Comparison of ENCODE assay signal across 20 cellular contexts in genomic region chr10:124239134-124239533, GRCh38.
DNase-seq lines count a peak whose midpoint lies in the region; ATAC-seq and TF ChIP-seq lines count a peak whose summit lies in the region.
"Had no signal": no experiment of that assay in that cellular context is flagged by ENCODE, and none has a peak within 500 bp of the region (broad histone marks: within the 10 kb centered on the region; RNA-seq: fewer than 3 reads in every experiment).

No MANE protein-coding gene starts in this region.

- H3K9me3 ChIP-seq in DND-41 (ENCODE audit: insufficient read depth, low read length, severe bottlenecking) (no peaks in the 10 kb centered on the region), lower lobe of right lung (no peaks in the 10 kb centered on the region)

- TF ChIP-seq CTCF in DND-41 (IDR thresholded peaks at IDR 0.05; ENCODE audit: borderline replicate concordance, extremely low read depth, low read length, poor library complexity, severe bottlenecking) (no peak), lower lobe of right lung (IDR thresholded peaks at IDR 0.05) (no peak)

- no peak overlapping the region for H3K27ac Mint-ChIP-seq in immature natural killer cell
- H3K27ac Mint-ChIP-seq: CD4-positive, alpha-beta T cell; H9 had no signal

- H3K27ac ChIP-seq in DND-41 (ENCODE audit: low read length) (no peak overlapping the region), lower lobe of right lung (no peak overlapping the region)
- H3K27ac ChIP-seq: RWPE1 had no signal

- TF ChIP-seq RAD21 in Ishikawa (IDR thresholded peaks at IDR 0.05; ENCODE audit: low read depth), result no peak

- TF ChIP-seq EP300 in Ishikawa (IDR thresholded peaks at IDR 0.05; ENCODE audit: borderline replicate concordance), result no peak

- H3K4me1 ChIP-seq in DND-41 (ENCODE audit: insufficient read depth, low read length) (no peaks in the 10 kb centered on the region), lower lobe of right lung (no peaks in the 10 kb centered on the region)

- no peak overlapping the region for H3K9ac ChIP-seq in DND-41 (ENCODE audit: low read depth, low read length)
- H3K9ac ChIP-seq: BLaER1 treated with 17β-estradiol and CSF1 and Interleukin-3, amounts not matched to agents 10 nM and 100 nM had no signal

- no peaks in the 10 kb centered on the region for H3K36me3 Mint-ChIP-seq in immature natural killer cell
- H3K36me3 Mint-ChIP-seq: IgD-negative memory B cell had no signal

- ATAC-seq in DND-41 (ENCODE audit: insufficient read depth, low read depth), result peak; percentile 44; the same call in 1 of the 3 replicates
- ATAC-seq in lower lobe of right lung, result no peak

- H3K4me1 Mint-ChIP-seq in immature natural killer cell, result no peaks in the 10 kb centered on the region

- H3K36me3 ChIP-seq in DND-41 (ENCODE audit: insufficient read depth, low read length) (no peaks in the 10 kb centered on the region), lower lobe of right lung (no peaks in the 10 kb centered on the region)
- H3K36me3 ChIP-seq: BLaER1 treated with 17β-estradiol and CSF1 and Interleukin-3, amounts not matched to agents 10 nM and 100 nM had no signal

- H3K9me3 Mint-ChIP-seq in immature natural killer cell, result peaks cover 0 to 2% (median 0%) of the 10 kb centered on the region in 6 donors
- H3K9me3 Mint-ChIP-seq: CD4-positive, alpha-beta T cell had no signal

- H3K4me3 Mint-ChIP-seq in immature natural killer cell, result no peak overlapping the region
- H3K4me3 Mint-ChIP-seq: CD4-positive, alpha-beta T cell; H9 had no signal

- H3K27me3 ChIP-seq in DND-41 (ENCODE audit: insufficient read depth, low read length, poor library complexity) (no peaks in the 10 kb centered on the region), lower lobe of right lung (ENCODE audit: low read depth) (no peaks in the 10 kb centered on the region)
- H3K27me3 ChIP-seq: BLaER1 treated with 17β-estradiol and CSF1 and Interleukin-3, amounts not matched to agents 10 nM and 100 nM had no signal

- DNase-seq in DND-41 (no peak), NCI-H69 (lab: John Stamatoyannopoulos, UW) (peak; percentile 34), lower lobe of right lung (peak; percentile 4), immature natural killer cell (no peak), HPDE6-E6E7 (ENCODE audit: extremely low spot score) (no peak), NCI-H774 (lab: John Stamatoyannopoulos, UW) (no peak)
- DNase-seq: CD4-positive, alpha-beta T cell; DMS79; GF-D8; H9; NCI-H1048; NCI-H187; NCI-H2081 treated with DMSO at 0.1 percent for 48 hours; NCI-H446; NCI-H526; SHP77 treated with DMSO at 0.1 percent for 48 hours had no signal

- no peaks in the 10 kb centered on the region for H3K79me2 ChIP-seq in DND-41 (ENCODE audit: insufficient read depth, low read length)

- H3K4me2 ChIP-seq in DND-41 (ENCODE audit: insufficient read depth, low read length), result no peak overlapping the region

- H3K4me3 ChIP-seq in DND-41 (ENCODE audit: low read depth in 1 of 2, low read length in 2 of 2) (no peak overlapping the region), lower lobe of right lung (no peak overlapping the region)
- H3K4me3 ChIP-seq: BLaER1 treated with 17β-estradiol and CSF1 and Interleukin-3, amounts not matched to agents 10 nM and 100 nM had no signal

- intact Hi-C loops in lower lobe of right lung (cut with DNase I), result no loop called here

- H3K27me3 Mint-ChIP-seq in immature natural killer cell (ENCODE audit: low read depth in 3 of 3), result no peaks in the 10 kb centered on the region
- H3K27me3 Mint-ChIP-seq: CD4-positive, alpha-beta T cell had no signal

- no peak overlapping the region for H2AFZ ChIP-seq in DND-41 (ENCODE audit: low read depth, low read length)

- no peaks in the 10 kb centered on the region for H4K20me1 ChIP-seq in DND-41 (ENCODE audit: insufficient read depth, low read length)
- H4K20me1 ChIP-seq: BLaER1 treated with 17β-estradiol and CSF1 and Interleukin-3, amounts not matched to agents 10 nM and 100 nM had no signal

TF ChIP-seq in Ishikawa, 13 proteins besides CTCF, POLR2A, EP300 and RAD21:
- TF ChIP-seq TAF1 (IDR thresholded peaks at IDR 0.05; ENCODE audit: low read depth), result no peak
- no peak for TF ChIP-seq FOXM1 (IDR thresholded peaks at IDR 0.05; ENCODE audit: borderline replicate concordance, low read depth)
- TF ChIP-seq MAX (IDR thresholded peaks at IDR 0.05), result peak; percentile 66

Comparison
In these comparisons a context has a peak if more than half of its experiments do, and no peak if none do; other contexts are left out.
1. DNase-seq: peak in NCI-H69 (single experiment) and lower lobe of right lung (single experiment); none in DND-41 (single experiment), immature natural killer cell (0 of 3), HPDE6-E6E7 (single experiment) and NCI-H774 (single experiment).